ENCODE assay signal across 33 cellular contexts in genomic region chr7:95298091-95298490, GRCh38. TPM values are rescaled to one million over a fixed set of nuclear protein-coding genes. Genes with fewer than 3 reads are reported as not detected.
"Had no signal": no experiment of that assay in that cellular context is flagged by ENCODE, and none has a peak within 500 bp of the region (broad histone marks: within the 10 kb centered on the region; RNA-seq: fewer than 3 reads in every experiment).

No MANE protein-coding gene starts in this region.

- H3K27me3 ChIP-seq: adrenal gland, body of pancreas, esophagus muscularis mucosa, foreskin keratinocyte, gastrocnemius medialis had no signal

- H3K27ac ChIP-seq: adrenal gland, body of pancreas, esophagus muscularis mucosa, foreskin keratinocyte, gastrocnemius medialis had no signal

- H3K9me3 ChIP-seq: adrenal gland, body of pancreas, esophagus muscularis mucosa, gastrocnemius medialis had no signal

- H3K36me3 ChIP-seq: adrenal gland, esophagus muscularis mucosa, gastrocnemius medialis had no signal

- DNase-seq: activated CD4-positive, alpha-beta memory T cell treated with anti-CD3 and anti-CD28 coated beads for 36 hours; activated CD4-positive, alpha-beta T cell treated with anti-CD3 and anti-CD28 coated beads for 36 hours; activated CD4-positive, alpha-beta T cell treated with anti-CD3 and anti-CD28 coated beads, Interleukin-2, amount 10 ng/mL, durations not matched to agents 24 days and 14 days; activated CD4-positive, CD25-positive, alpha-beta regulatory T cell; activated CD4-positive, CD25-positive, alpha-beta regulatory T cell treated with anti-CD3 and anti-CD28 coated beads, Interleukin-2, amount 50 U/mL, for 72 hours; activated CD8-positive, alpha-beta memory T cell treated with anti-CD3 and anti-CD28 coated beads, Interleukin-2, amount 10 ng/mL, durations not matched to agents 7 days and 5 days; activated CD8-positive, alpha-beta memory T cell treated with anti-CD3 and anti-CD28 coated beads, Interleukin-2, amount 50 U/mL, for 4 hours; activated CD8-positive, alpha-beta T cell treated with anti-CD3 and anti-CD28 coated beads, Interleukin-2, amount 10 ng/mL, durations not matched to agents 7 days and 5 days; activated effector memory CD4-positive, alpha-beta T cell treated with anti-CD3 and anti-CD28 coated beads, Interleukin-2, amount 50 U/mL, for 16 hours; activated naive CD4-positive, alpha-beta T cell treated with anti-CD3 and anti-CD28 coated beads for 36 hours; activated naive CD8-positive, alpha-beta T cell treated with anti-CD3 and anti-CD28 coated beads for 36 hours; activated naive CD8-positive, alpha-beta T cell treated with anti-CD3 and anti-CD28 coated beads, Interleukin-2, amount 50 U/mL, for 24 hours; activated T-cell treated with anti-CD3 and anti-CD28 coated beads, Interleukin-2, amount 50 U/mL, for 1 hour; activated T-cell treated with anti-CD3 and anti-CD28 coated beads, Interleukin-2, amount 50 U/mL, for 48 hours; adrenal gland; amygdala; aorta; body of pancreas; caudate nucleus; cortex of kidney; dermis blood vessel endothelial cell; effector CD4-positive, alpha-beta T cell; effector memory CD8-positive, alpha-beta T cell; erythroblast; foreskin keratinocyte; gastrocnemius medialis; T-helper 2 cell had no signal

- H3K4me1 ChIP-seq: adrenal gland, body of pancreas, esophagus muscularis mucosa, foreskin keratinocyte, gastrocnemius medialis had no signal

- H3K4me3 ChIP-seq: adrenal gland, body of pancreas, esophagus muscularis mucosa, gastrocnemius medialis had no signal

RNA-seq across cellular contexts. Expression of gene PON1, which starts 26.2 kb away (rescaled TPM):
- total RNA-seq: activated CD4-positive, alpha-beta memory T cell treated with anti-CD3 and anti-CD28 coated beads for 36 hours; activated CD4-positive, alpha-beta T cell treated with anti-CD3 and anti-CD28 coated beads for 36 hours; activated CD4-positive, alpha-beta T cell treated with anti-CD3 and anti-CD28 coated beads, Interleukin-2, amount 10 ng/mL, durations not matched to agents 24 days and 14 days; activated CD8-positive, alpha-beta memory T cell treated with anti-CD3 and anti-CD28 coated beads for 36 hours; activated CD8-positive, alpha-beta memory T cell treated with anti-CD3 and anti-CD28 coated beads, Interleukin-2, amount 10 ng/mL, durations not matched to agents 7 days and 5 days; activated CD8-positive, alpha-beta T cell treated with anti-CD3 and anti-CD28 coated beads, Interleukin-2, amount 10 ng/mL, durations not matched to agents 7 days and 5 days; activated naive CD4-positive, alpha-beta T cell treated with anti-CD3 and anti-CD28 coated beads for 36 hours; activated naive CD8-positive, alpha-beta T cell treated with anti-CD3 and anti-CD28 coated beads for 36 hours; activated T-helper 1 cell treated with anti-CD3 and anti-CD28 coated beads, Interleukin-12 subunit alpha, Interleukin-12 subunit beta, Interleukin-2, Interleukin-4 antibody, amounts not matched to agents 30 ng/mL and 10 ng/mL and 1 ng/mL, durations not matched to agents 14 hours and 24 hours and 36 hours; activated T-helper 2 cell treated with anti-CD3 and anti-CD28 coated beads, Interferon-gamma antibody, Interleukin-2, Interleukin-4, amounts not matched to agents 10 μg/mL and 5 μg/mL and 100 μg/mL, durations not matched to agents 14 hours and 24 hours and 36 hours; aorta; chondrocyte; dermis blood vessel endothelial cell; esophagus muscularis mucosa; foreskin keratinocyte; T-helper 1 cell treated with Interleukin-12 subunit alpha and Interleukin-12 subunit beta and Interleukin-4 antibody, amounts not matched to agents 30 ng/mL and 1 ng/mL, for 36 hours had no signal
